In the genomic region with DNA sequence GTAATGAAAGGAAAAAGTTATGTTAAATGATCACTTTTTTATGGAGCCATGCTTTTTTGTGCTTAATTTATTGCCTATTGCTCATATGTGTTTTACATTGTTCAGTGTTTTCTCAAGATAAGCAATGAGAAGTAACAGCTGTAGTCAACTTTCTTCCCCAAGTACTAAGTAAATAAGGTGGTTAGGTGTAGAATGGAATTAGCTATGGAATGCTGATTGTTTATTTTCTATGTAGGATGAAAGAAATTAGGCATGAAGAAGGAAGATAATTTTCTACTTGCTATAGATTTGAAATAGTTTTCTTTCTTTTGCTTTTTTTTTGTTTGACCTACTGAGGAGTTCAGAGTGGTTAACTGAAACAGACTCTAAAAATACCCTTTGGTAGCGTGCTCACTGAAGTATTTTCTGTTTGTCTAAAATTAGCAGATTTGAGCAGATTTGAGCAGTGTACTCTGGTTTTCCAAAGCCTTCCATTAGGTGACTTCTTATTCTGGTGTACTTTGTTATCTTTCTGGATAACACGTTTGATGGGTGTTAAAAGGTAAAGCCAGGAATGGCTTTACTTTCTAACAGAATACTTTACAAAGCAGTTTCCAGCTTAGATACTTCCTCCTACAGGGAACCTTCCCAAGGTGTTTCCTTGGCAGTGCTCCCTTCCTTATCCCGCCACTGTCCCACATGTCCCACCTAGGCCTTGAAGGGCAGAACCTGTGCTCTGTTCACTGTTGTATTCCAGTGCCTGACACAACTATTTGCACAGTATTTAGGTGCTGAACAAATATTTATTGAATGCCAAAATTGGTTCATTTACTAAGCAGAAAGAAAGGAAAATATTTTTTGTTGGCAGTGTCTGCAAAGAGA, we compare ENCODE assay signal across 8 cellular contexts. TPM values are rescaled to one million over a fixed set of nuclear protein-coding genes. Genes with fewer than 3 reads are reported as not detected.
A peak's percentile ranks its signal among the peaks of the same experiment; 100 is the strongest.
DNase-seq lines count a peak whose midpoint lies in the region; ATAC-seq and FAIRE-seq lines count a peak whose summit lies in the region.

No MANE protein-coding gene starts in this region.

- peak overlapping the region; percentile 51 for H3K4me3 Mint-ChIP-seq in activated T-helper 1 cell treated with anti-CD3 and anti-CD28 coated beads, Interleukin-12 subunit alpha, Interleukin-12 subunit beta, Interleukin-2, Interleukin-4 antibody, amounts not matched to agents 30 ng/mL and 10 ng/mL and 1 ng/mL, durations not matched to agents 14 hours and 24 hours and 36 hours
- H3K4me3 Mint-ChIP-seq in naive B cell: peak overlapping the region; percentile 0 to 76 (median 56)

- H3K9me3 Mint-ChIP-seq in activated T-helper 1 cell treated with anti-CD3 and anti-CD28 coated beads, Interleukin-12 subunit alpha, Interleukin-12 subunit beta, Interleukin-2, Interleukin-4 antibody, amounts not matched to agents 30 ng/mL and 10 ng/mL and 1 ng/mL, durations not matched to agents 14 hours and 24 hours and 36 hours: no peaks in the 10 kb centered on the region
- no peaks in the 10 kb centered on the region for H3K9me3 Mint-ChIP-seq in naive B cell

- peaks cover 2% of the 10 kb centered on the region for H3K36me3 Mint-ChIP-seq in activated T-helper 1 cell treated with anti-CD3 and anti-CD28 coated beads, Interleukin-12 subunit alpha, Interleukin-12 subunit beta, Interleukin-2, Interleukin-4 antibody, amounts not matched to agents 30 ng/mL and 10 ng/mL and 1 ng/mL, durations not matched to agents 14 hours and 24 hours and 36 hours (ENCODE audit: low read depth)
- no peaks in the 10 kb centered on the region for H3K36me3 Mint-ChIP-seq in naive B cell

- H3K27ac ChIP-seq in caudate nucleus (ENCODE audit: low read depth, low read length): no peak overlapping the region

- DNase-seq in GM18507 (ENCODE audit: extremely low spot score, insufficient read length, low read depth) (no peak), naive B cell (no peak), ecto neural progenitor cell (ENCODE audit: low spot score) (no peak), NCI-H510A (lab: John Stamatoyannopoulos, UW) (no peak), caudate nucleus (lab: John Stamatoyannopoulos, UW) (no peak), posterior vena cava (ENCODE audit: low spot score) (no peak)
- no peak for DNase-seq in activated T-helper 1 cell treated with anti-CD3 and anti-CD28 coated beads, Interleukin-12 subunit alpha, Interleukin-12 subunit beta, Interleukin-2, Interleukin-4 antibody, amounts not matched to agents 30 ng/mL and 10 ng/mL and 1 ng/mL, durations not matched to agents 14 hours and 24 hours and 36 hours (ENCODE audit: low spot score)

- intact Hi-C loops in activated T-helper 1 cell treated with anti-CD3 and anti-CD28 coated beads, Interleukin-12 subunit alpha, Interleukin-12 subunit beta, Interleukin-2, Interleukin-4 antibody, amounts not matched to agents 30 ng/mL and 10 ng/mL and 1 ng/mL, durations not matched to agents 14 hours and 24 hours and 36 hours (cut with micrococcal nuclease): loop anchor here (10.0 kb wide), 1 partner anchor 1639 kb away; the partner anchor contains the start of gene HELB
- intact Hi-C loops in posterior vena cava (cut with DNase I): no loop called here

- peak overlapping the region; percentile 77 for H3K27ac Mint-ChIP-seq in activated T-helper 1 cell treated with anti-CD3 and anti-CD28 coated beads, Interleukin-12 subunit alpha, Interleukin-12 subunit beta, Interleukin-2, Interleukin-4 antibody, amounts not matched to agents 30 ng/mL and 10 ng/mL and 1 ng/mL, durations not matched to agents 14 hours and 24 hours and 36 hours
- peak overlapping the region; percentile 83 to 93 (median 89) for H3K27ac Mint-ChIP-seq in naive B cell

- H3K27me3 Mint-ChIP-seq in activated T-helper 1 cell treated with anti-CD3 and anti-CD28 coated beads, Interleukin-12 subunit alpha, Interleukin-12 subunit beta, Interleukin-2, Interleukin-4 antibody, amounts not matched to agents 30 ng/mL and 10 ng/mL and 1 ng/mL, durations not matched to agents 14 hours and 24 hours and 36 hours (ENCODE audit: insufficient read depth): no peaks in the 10 kb centered on the region
- no peaks in the 10 kb centered on the region for H3K27me3 Mint-ChIP-seq in naive B cell

- ATAC-seq in HG02763 (IDR thresholded peaks at IDR 0.05; ENCODE audit: unreplicated experiment) (peak; percentile 34), naive B cell (ENCODE audit: low read depth in 2 of 2) (no peak)

- peaks cover 69% of the 10 kb centered on the region for H3K4me1 Mint-ChIP-seq in activated T-helper 1 cell treated with anti-CD3 and anti-CD28 coated beads, Interleukin-12 subunit alpha, Interleukin-12 subunit beta, Interleukin-2, Interleukin-4 antibody, amounts not matched to agents 30 ng/mL and 10 ng/mL and 1 ng/mL, durations not matched to agents 14 hours and 24 hours and 36 hours (ENCODE audit: low read depth)
- peaks cover 60 to 95% (median 81%) of the 10 kb centered on the region in 3 donors for H3K4me1 Mint-ChIP-seq in naive B cell

- FAIRE-seq in GM18507 (lab: Jason Lieb, UNC): peak; percentile 38

RNA-seq across cellular contexts. Expression of gene RASSF3, which starts 56.0 kb away (rescaled TPM):
- 37.1 and 38.3 TPM in 2 replicates for total RNA-seq in activated T-helper 1 cell treated with anti-CD3 and anti-CD28 coated beads, Interleukin-12 subunit alpha, Interleukin-12 subunit beta, Interleukin-2, Interleukin-4 antibody, amounts not matched to agents 30 ng/mL and 10 ng/mL and 1 ng/mL, durations not matched to agents 14 hours and 24 hours and 36 hours
- 1 to 10 TPM; 3.2 to 7.8 (median 4.5) TPM for polyA plus RNA-seq in naive B cell (ENCODE audit: low read depth in 6 of 6)
- 100 to 1,000 TPM; 246 to 312 TPM for total RNA-seq in posterior vena cava
